8 cellular contexts compared by ENCODE assay signal in genomic region chr4:122151982-122152698, GRCh38. TPM values are rescaled to one million over a fixed set of nuclear protein-coding genes. Genes with fewer than 3 reads are reported as not detected.
DNase-seq lines count a peak whose midpoint lies in the region; ATAC-seq and TF ChIP-seq lines count a peak whose summit lies in the region.

Gene BLTP1, plus strand, starts transcription at chr4:122152331. Its CDS starts 18,317 bp downstream, at chr4:122170648.

- H3K4me3 Mint-ChIP-seq in activated T-helper 2 cell treated with anti-CD3 and anti-CD28 coated beads, Interferon-gamma antibody, Interleukin-2, Interleukin-4, amounts not matched to agents 10 μg/mL and 5 μg/mL and 100 μg/mL, durations not matched to agents 14 hours and 24 hours and 36 hours (ENCODE audit: low read depth): peak within 1 kb of the TSS; percentile 98
- H3K4me3 Mint-ChIP-seq in natural killer cell: peak within 1 kb of the TSS; percentile 98

- intact Hi-C loops in activated T-helper 2 cell treated with anti-CD3 and anti-CD28 coated beads, Interferon-gamma antibody, Interleukin-2, Interleukin-4, amounts not matched to agents 10 μg/mL and 5 μg/mL and 100 μg/mL, durations not matched to agents 14 hours and 24 hours and 36 hours (cut with micrococcal nuclease): loop anchor here (2.0 to 10.0 kb wide), 7 partner anchors 21 to 1243 kb away; partner anchors contain the start of genes CCNA2, SPRY1 and TRPC3
- intact Hi-C loops in natural killer cell (cut with micrococcal nuclease): loop anchor here (1.0 kb wide), 2 partner anchors 202 to 252 kb away; no protein-coding TSS in a partner anchor

- no peak for TF ChIP-seq CTCF in natural killer cell (IDR thresholded peaks at IDR 0.05)

- ATAC-seq in GM21723 (IDR thresholded peaks at IDR 0.05; ENCODE audit: unreplicated experiment): peak; percentile 97
- peak; percentile 92 to 96 (median 94) for ATAC-seq in natural killer cell

- H3K36me3 Mint-ChIP-seq in activated T-helper 2 cell treated with anti-CD3 and anti-CD28 coated beads, Interferon-gamma antibody, Interleukin-2, Interleukin-4, amounts not matched to agents 10 μg/mL and 5 μg/mL and 100 μg/mL, durations not matched to agents 14 hours and 24 hours and 36 hours (ENCODE audit: low read depth): peaks cover 29% of the 10 kb centered on the region
- H3K36me3 Mint-ChIP-seq in natural killer cell: no peaks in the 10 kb centered on the region

- no peaks in the 10 kb centered on the region for H3K27me3 Mint-ChIP-seq in activated T-helper 2 cell treated with anti-CD3 and anti-CD28 coated beads, Interferon-gamma antibody, Interleukin-2, Interleukin-4, amounts not matched to agents 10 μg/mL and 5 μg/mL and 100 μg/mL, durations not matched to agents 14 hours and 24 hours and 36 hours (ENCODE audit: low read depth)
- peaks cover 0 to 5% of the 10 kb centered on the region in 2 donors for H3K27me3 Mint-ChIP-seq in natural killer cell (ENCODE audit: low read depth in 2 of 2)

- H3K4me1 Mint-ChIP-seq in activated T-helper 2 cell treated with anti-CD3 and anti-CD28 coated beads, Interferon-gamma antibody, Interleukin-2, Interleukin-4, amounts not matched to agents 10 μg/mL and 5 μg/mL and 100 μg/mL, durations not matched to agents 14 hours and 24 hours and 36 hours (ENCODE audit: low read depth): peaks cover 50% of the 10 kb centered on the region
- peaks cover 40 to 50% of the 10 kb centered on the region in 2 donors for H3K4me1 Mint-ChIP-seq in natural killer cell

- H3K27ac Mint-ChIP-seq in activated T-helper 2 cell treated with anti-CD3 and anti-CD28 coated beads, Interferon-gamma antibody, Interleukin-2, Interleukin-4, amounts not matched to agents 10 μg/mL and 5 μg/mL and 100 μg/mL, durations not matched to agents 14 hours and 24 hours and 36 hours: peak within 1 kb of the TSS; percentile 92
- peak within 1 kb of the TSS; percentile 94 for H3K27ac Mint-ChIP-seq in natural killer cell

- peak; percentile 37 for DNase-seq in DMS79 treated with DMSO at 0.1 percent for 48 hours (lab: John Stamatoyannopoulos, UW)
- DNase-seq in KG1 (lab: John Stamatoyannopoulos, UW): peak; percentile 80
- peak; percentile 72 for DNase-seq in RPMI7951 (ENCODE audit: low read depth)
- DNase-seq in activated T-helper 2 cell treated with anti-CD3 and anti-CD28 coated beads, Interferon-gamma antibody, Interleukin-2, Interleukin-4, amounts not matched to agents 10 μg/mL and 5 μg/mL and 100 μg/mL, durations not matched to agents 14 hours and 24 hours and 36 hours (ENCODE audit: low spot score): peak; percentile 85
- DNase-seq in fibroblast of peridontal ligament (ENCODE audit: extremely low read depth): peak; percentile 77
- peak; percentile 80 for DNase-seq in natural killer cell
- peak; percentile 82 for DNase-seq in stimulated activated naive CD4-positive, alpha-beta T cell treated with Interleukin-2 at 50 U/mL for 16 hours (lab: John Stamatoyannopoulos, UW)

- H3K9me3 Mint-ChIP-seq in activated T-helper 2 cell treated with anti-CD3 and anti-CD28 coated beads, Interferon-gamma antibody, Interleukin-2, Interleukin-4, amounts not matched to agents 10 μg/mL and 5 μg/mL and 100 μg/mL, durations not matched to agents 14 hours and 24 hours and 36 hours: no peaks in the 10 kb centered on the region
- no peaks in the 10 kb centered on the region for H3K9me3 Mint-ChIP-seq in natural killer cell

RNA-seq across cellular contexts. Expression of gene BLTP1, which starts in this region (rescaled TPM):
- 21.3 and 28.4 TPM in 2 replicates for total RNA-seq in RPMI7951 (2014; rRNA removed; shearing (Covaris generic))
- 28.1 and 32.6 TPM in 2 replicates for total RNA-seq in activated T-helper 2 cell treated with anti-CD3 and anti-CD28 coated beads, Interferon-gamma antibody, Interleukin-2, Interleukin-4, amounts not matched to agents 10 μg/mL and 5 μg/mL and 100 μg/mL, durations not matched to agents 14 hours and 24 hours and 36 hours
- total RNA-seq in natural killer cell: 100 to 1,000 TPM; 117 to 130 (median 124) TPM

Comparison
In these comparisons a context has a peak if more than half of its experiments do, and no peak if none do; other contexts are left out.
1. Peak in every context shown above with its lines: DNase-seq and ATAC-seq.